In genomic region chr18:59354731-59355130, GRCh38 we compare ENCODE assay signal across 26 cellular contexts. TPM values are rescaled to one million over a fixed set of nuclear protein-coding genes. Genes with fewer than 3 reads are reported as not detected.
DNase-seq lines count a peak whose midpoint lies in the region; TF ChIP-seq lines count a peak whose summit lies in the region.
"Had no signal": no experiment of that assay in that cellular context is flagged by ENCODE, and none has a peak within 500 bp of the region (broad histone marks: within the 10 kb centered on the region; RNA-seq: fewer than 3 reads in every experiment).

No MANE protein-coding gene starts in this region.

- DNase-seq in GM23248 (peak; percentile 53), RKO (ENCODE audit: low spot score) (peak; percentile 57), fibroblast of peridontal ligament (ENCODE audit: extremely low read depth) (peak; percentile 33), occipital lobe (lab: John Stamatoyannopoulos, UW) (no peak), NCI-H446 treated with DMSO at 0.1 percent for 48 hours (lab: John Stamatoyannopoulos, UW) (no peak), Caco-2 (no peak), NCI-H345 treated with DMSO at 0.1 percent for 48 hours (lab: John Stamatoyannopoulos, UW; ENCODE audit: unreplicated experiment) (no peak)
- DNase-seq: 8988T; CD4-positive, alpha-beta T cell; DMS53; KBM-7; MM.1S; NCI-H1417; NCI-H1694; NCI-H2081; NCI-H2227 treated with DMSO at 0.1 percent for 48 hours; NCI-H524; NCI-H748 treated with DMSO at 0.1 percent for 48 hours; PC-9; Right ventricle myocardium superior; RPMI8226; T-cell had no signal

- no peaks in the 10 kb centered on the region for H3K4me1 Mint-ChIP-seq in Caco-2 (ENCODE audit: low read depth, unreplicated experiment)

- H3K4me3 ChIP-seq in ACC112 (ENCODE audit: low read depth, low read length) (0 out of 2 replicates have a peak overlapping the region, but pooled peaks have one; percentile 15), GM23248 (no peak overlapping the region), Caco-2 (ENCODE audit: low read depth, low read length) (no peak overlapping the region)
- H3K4me3 ChIP-seq: BLaER1, PC-9, SJSA1 had no signal

- POLR2A ChIA-PET in Caco-2 (lab: Charles Lee), result no interaction called here

- 52 to 53% methylated on average over 2 of the region's 2 CpGs for WGBS in GM23248 (ENCODE audit: low coverage in 1 of 2, low lambda C conversion rate in 2 of 2, missing lambda C conversion rate in 2 of 2), 2 experiments

- intact Hi-C loops in Caco-2 (cut with micrococcal nuclease; ENCODE audit: unreplicated experiment), result no loop called here

- no TSS peak for BruUV-seq in Caco-2 (replicated peaks; lab: Mats Ljungman, UMichigan)

- H3K4me1 ChIP-seq in ACC112 (ENCODE audit: control insufficient read depth, insufficient read depth, low read length, unreplicated experiment) (peaks cover 31% of the 10 kb centered on the region), GM23248 (ENCODE audit: insufficient read depth) (peaks cover 35% of the 10 kb centered on the region), Caco-2 (no peaks in the 10 kb centered on the region)

- peaks cover 9% of the 10 kb centered on the region for H3F3A ChIP-seq in GM23248 (ENCODE audit: insufficient read depth)

- in situ Hi-C loops in GM23248 (cut with MboI), result no loop called here

- H3K9me3 ChIP-seq in GM23248 (ENCODE audit: low read depth) (no peaks in the 10 kb centered on the region), Caco-2 (no peaks in the 10 kb centered on the region)
- H3K9me3 ChIP-seq: BLaER1, SJSA1 had no signal

- no peak overlapping the region for H3K4me2 ChIP-seq in GM23248 (ENCODE audit: unreplicated experiment)
- H3K4me2 ChIP-seq: BLaER1, PC-9 had no signal

- H3K4me3 Mint-ChIP-seq in Caco-2 (ENCODE audit: unreplicated experiment), result no peak overlapping the region
- H3K4me3 Mint-ChIP-seq: CD4-positive, alpha-beta T cell; T-cell had no signal

- no peak overlapping the region for H3K27ac Mint-ChIP-seq in Caco-2 (ENCODE audit: unreplicated experiment)
- H3K27ac Mint-ChIP-seq: T-cell had no signal

- H3K27me3 ChIP-seq in ACC112 (ENCODE audit: insufficient read depth, low read length) (no peaks in the 10 kb centered on the region), GM23248 (replicated peaks; ENCODE audit: insufficient read depth) (no peaks in the 10 kb centered on the region), Caco-2 (replicated peaks; ENCODE audit: control insufficient read depth, insufficient read depth, low read length) (no peaks in the 10 kb centered on the region)
- H3K27me3 ChIP-seq: BLaER1 had no signal

- no peak overlapping the region for H3K9ac ChIP-seq in GM23248
- H3K9ac ChIP-seq: BLaER1 had no signal

- no peak overlapping the region for H2AFZ ChIP-seq in ACC112 (ENCODE audit: low read length, unreplicated experiment)
- H2AFZ ChIP-seq in GM23248, result no peak overlapping the region
- H2AFZ ChIP-seq: PC-9 had no signal

- H3K27ac ChIP-seq in ACC112 (ENCODE audit: low read depth, low read length) (no peak overlapping the region), GM23248 (no peak overlapping the region)
- H3K27ac ChIP-seq: BLaER1, PC-9, SJSA1 had no signal

- H3K79me2 ChIP-seq in ACC112 (ENCODE audit: control insufficient read depth, insufficient read depth, low read length, unreplicated experiment) (peaks cover 59% of the 10 kb centered on the region), GM23248 (ENCODE audit: insufficient read depth) (peaks cover 95% of the 10 kb centered on the region)

- CTCF ChIA-PET in Caco-2 (lab: Charles Lee), result no interaction called here

- peaks cover 9% of the 10 kb centered on the region for H3K36me3 Mint-ChIP-seq in Caco-2 (ENCODE audit: insufficient read depth, unreplicated experiment)

- TF ChIP-seq CTCF in Caco-2 (IDR thresholded peaks at IDR 0.05; ENCODE audit: insufficient read depth in 1 of 2, low read depth in 1 of 2, low read length in 1 of 2, severe bottlenecking in 1 of 2, unreplicated experiment in 1 of 2), result no peak

- H3K9me3 Mint-ChIP-seq in Caco-2 (ENCODE audit: unreplicated experiment), result no peaks in the 10 kb centered on the region
- H3K9me3 Mint-ChIP-seq: CD4-positive, alpha-beta T cell; T-cell had no signal

- H3K36me3 ChIP-seq in ACC112 (ENCODE audit: insufficient read depth, low read length) (peaks cover 55% of the 10 kb centered on the region), GM23248 (ENCODE audit: low read depth) (peaks cover 67% of the 10 kb centered on the region), Caco-2 (ENCODE audit: control insufficient read depth, insufficient read depth, low read length) (no peaks in the 10 kb centered on the region)

- H3K27me3 Mint-ChIP-seq in Caco-2 (ENCODE audit: insufficient read depth, unreplicated experiment), result no peaks in the 10 kb centered on the region
- H3K27me3 Mint-ChIP-seq: CD4-positive, alpha-beta T cell; T-cell had no signal

- no peaks in the 10 kb centered on the region for H3K9me2 ChIP-seq in GM23248 (ENCODE audit: insufficient read depth)

- peaks cover 14% of the 10 kb centered on the region for H4K20me1 ChIP-seq in GM23248 (ENCODE audit: insufficient read depth)

RNA-seq across cellular contexts. Expression of gene LMAN1, which starts 4.3 kb away (rescaled TPM):
- 166 and 193 TPM in 2 replicates for total RNA-seq in GM23248 (2014; rRNA removed; shearing (Covaris generic))
- polyA plus RNA-seq in GM23248 (2016; fragmentation: Nextera tagmentation; extraction: Ambion mirVana), result 120 and 127 TPM in 2 replicates
- total RNA-seq in occipital lobe, result 52.6 TPM
- 40.6 and 41.7 TPM in 2 replicates for total RNA-seq in Caco-2 (2022)

RNA-seq across cellular contexts. Expression of gene CPLX4, which starts 36.3 kb away (rescaled TPM):
- not detected in 2 replicates for total RNA-seq in GM23248 (2014; rRNA removed; shearing (Covaris generic))
- not detected in 2 replicates for polyA plus RNA-seq in GM23248 (2016; fragmentation: Nextera tagmentation; extraction: Ambion mirVana)
- not detected for total RNA-seq in occipital lobe
- not detected in 2 replicates for total RNA-seq in Caco-2 (2022)
- total RNA-seq: CD4-positive, alpha-beta T cell; Daoy; PC-9; Right ventricle myocardium superior; SJSA1; T-cell had no signal

Comparison
In these comparisons a context has a peak if more than half of its experiments do, and no peak if none do; other contexts are left out.
1. DNase-seq: peak in GM23248 (single experiment), RKO (single experiment) and fibroblast of peridontal ligament (single experiment); none in occipital lobe (single experiment), NCI-H446 treated with DMSO at 0.1 percent for 48 hours (single experiment), Caco-2 (0 of 2) and NCI-H345 treated with DMSO at 0.1 percent for 48 hours (single experiment).